1 cellular context compared by ENCODE assay signal in the genomic region with DNA sequence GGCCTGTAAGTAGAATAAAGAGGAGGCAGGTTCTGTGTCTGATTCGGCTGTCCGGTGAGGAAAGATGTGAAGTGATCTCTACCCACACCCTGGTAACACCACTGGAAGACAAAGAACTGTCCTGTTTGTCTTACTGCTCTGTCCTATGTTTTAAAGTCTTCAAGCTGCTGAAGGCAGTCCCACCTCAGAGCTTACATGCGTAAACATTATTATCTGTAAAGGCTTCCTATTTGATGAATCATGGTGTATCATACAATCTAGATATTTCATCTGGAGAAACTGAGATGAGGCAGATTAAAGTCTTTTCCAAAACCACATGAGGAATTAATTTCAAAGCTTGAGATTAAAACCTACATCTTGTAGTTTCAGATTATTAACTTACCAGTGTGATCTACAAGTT.
TF ChIP-seq lines count a peak whose summit lies in the region.

No MANE protein-coding gene starts in this region.

TF ChIP-seq in HCT116, 20 proteins besides CTCF, POLR2A, EP300 and RAD21 (continued from another document):
- 0 out of 2 replicates have a peak, but pooled peaks have one; percentile 28 for TF ChIP-seq SP1 (IDR thresholded peaks at IDR 0.05; ENCODE audit: low read depth)
- TF ChIP-seq, protein P1, sequence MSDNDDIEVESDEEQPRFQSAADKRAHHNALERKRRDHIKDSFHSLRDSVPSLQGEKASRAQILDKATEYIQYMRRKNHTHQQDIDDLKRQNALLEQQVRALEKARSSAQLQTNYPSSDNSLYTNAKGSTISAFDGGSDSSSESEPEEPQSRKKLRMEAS (IDR thresholded peaks at IDR 0.05), result peak; percentile 5; the same call in 1 of the 2 replicates
